21 cellular contexts compared by ENCODE assay signal in genomic region chr18:75128051-75128605, GRCh38.
DNase-seq lines count a peak whose midpoint lies in the region; FAIRE-seq and TF ChIP-seq lines count a peak whose summit lies in the region.
"Had no signal": no experiment of that assay in that cellular context is flagged by ENCODE, and none has a peak within 500 bp of the region (broad histone marks: within the 10 kb centered on the region; RNA-seq: fewer than 3 reads in every experiment).

No MANE protein-coding gene starts in this region.

- H3K79me2 ChIP-seq in astrocyte (ENCODE audit: insufficient read depth, low read length): no peaks in the 10 kb centered on the region
- H3K79me2 ChIP-seq in hepatocyte: no peaks in the 10 kb centered on the region

- no peaks in the 10 kb centered on the region for H3K36me3 ChIP-seq in H7 (replicated peaks; ENCODE audit: control insufficient read depth, insufficient read depth, low read length)
- H3K36me3 ChIP-seq in astrocyte (ENCODE audit: insufficient read depth, low read length): no peaks in the 10 kb centered on the region
- H3K36me3 ChIP-seq in hepatocyte (replicated peaks; ENCODE audit: insufficient read depth, low read depth): no peaks in the 10 kb centered on the region
- no peaks in the 10 kb centered on the region for H3K36me3 ChIP-seq in spleen
- no peaks in the 10 kb centered on the region for H3K36me3 ChIP-seq in tibial nerve
- H3K36me3 ChIP-seq: BLaER1 treated with 17β-estradiol and CSF1 and Interleukin-3, amounts not matched to agents 10 nM and 100 nM had no signal

- TF ChIP-seq POLR2A in spleen (IDR thresholded peaks at IDR 0.05) (no peak), tibial nerve (IDR thresholded peaks at IDR 0.05) (no peak)

- intact Hi-C loops in spleen (cut with DNase I; ENCODE audit: low total_unique reads): no loop called here

- no peak for TF ChIP-seq CTCF in astrocyte (IDR thresholded peaks at IDR 0.05; ENCODE audit: insufficient read depth, low read depth, low read length)
- TF ChIP-seq CTCF in hepatocyte (IDR thresholded peaks at IDR 0.05; ENCODE audit: poor library complexity): no peak
- TF ChIP-seq CTCF in spleen (IDR thresholded peaks at IDR 0.05 in 8 of 11, conservative IDR thresholded peaks at IDR 0.05 in 3 of 11): no peak
- TF ChIP-seq CTCF in HFFc6 (IDR thresholded peaks at IDR 0.05): no peak
- TF ChIP-seq CTCF in tibial nerve (IDR thresholded peaks at IDR 0.05): no peak

- no peak overlapping the region for H2AFZ ChIP-seq in astrocyte (ENCODE audit: low read depth, low read length)
- no peak overlapping the region for H2AFZ ChIP-seq in hepatocyte

- H3K9me2 ChIP-seq in hepatocyte (replicated peaks; ENCODE audit: insufficient read depth): no peaks in the 10 kb centered on the region

- no peaks in the 10 kb centered on the region for H3K27me3 ChIP-seq in H7 (ENCODE audit: control insufficient read depth, insufficient read depth, low read length)
- H3K27me3 ChIP-seq in astrocyte (ENCODE audit: insufficient read depth, low read length): no peaks in the 10 kb centered on the region
- H3K27me3 ChIP-seq in hepatocyte: no peaks in the 10 kb centered on the region
- H3K27me3 ChIP-seq in spleen (replicated peaks in 1 of 7): peaks cover 0 to 4% (median 0%) of the 10 kb centered on the region in 7 donors
- H3K27me3 ChIP-seq in tibial nerve: no peaks in the 10 kb centered on the region
- H3K27me3 ChIP-seq: BLaER1 treated with 17β-estradiol and CSF1 and Interleukin-3, amounts not matched to agents 10 nM and 100 nM had no signal

- FAIRE-seq in astrocyte (lab: Jason Lieb, UNC): no peak
- FAIRE-seq: GM12892, GM18507, H1 had no signal

- CTCF ChIA-PET in activated CD4-positive, alpha-beta T cell treated with anti-CD3 and anti-CD28 coated beads, Interleukin-2, amount 10 ng/mL, durations not matched to agents 7 days and 5 days (lab: Charles Lee): no interaction called here

- peaks cover 2% of the 10 kb centered on the region for H3K9me3 Mint-ChIP-seq in astrocyte (ENCODE audit: unreplicated experiment)
- no peaks in the 10 kb centered on the region for H3K9me3 Mint-ChIP-seq in activated CD4-positive, alpha-beta T cell treated with anti-CD3 and anti-CD28 coated beads, Interleukin-2, amount 10 ng/mL, durations not matched to agents 7 days and 5 days
- H3K9me3 Mint-ChIP-seq in HFFc6: no peaks in the 10 kb centered on the region
- H3K9me3 Mint-ChIP-seq: CD8-positive, alpha-beta T cell had no signal

- TF ChIP-seq EP300 in tibial nerve (IDR thresholded peaks at IDR 0.05): no peak

- H3K4me3 Mint-ChIP-seq in astrocyte (ENCODE audit: unreplicated experiment) (no peak overlapping the region), HFFc6 (no peak overlapping the region)
- H3K4me3 Mint-ChIP-seq in activated CD4-positive, alpha-beta T cell treated with anti-CD3 and anti-CD28 coated beads, Interleukin-2, amount 10 ng/mL, durations not matched to agents 7 days and 5 days: no peak overlapping the region
- H3K4me3 Mint-ChIP-seq: CD8-positive, alpha-beta T cell had no signal

- H3K4me2 ChIP-seq in astrocyte (ENCODE audit: low read length) (no peak overlapping the region), hepatocyte (no peak overlapping the region)
- H3K4me2 ChIP-seq: BLaER1 treated with 17β-estradiol and CSF1 and Interleukin-3, amounts not matched to agents 10 nM and 100 nM; KMS-11 had no signal

- H3K4me1 Mint-ChIP-seq in astrocyte (ENCODE audit: low read depth, unreplicated experiment) (peaks cover 6% of the 10 kb centered on the region), HFFc6 (ENCODE audit: low read depth) (peaks cover 21% of the 10 kb centered on the region)
- peaks cover 7% of the 10 kb centered on the region for H3K4me1 Mint-ChIP-seq in activated CD4-positive, alpha-beta T cell treated with anti-CD3 and anti-CD28 coated beads, Interleukin-2, amount 10 ng/mL, durations not matched to agents 7 days and 5 days

- no peaks in the 10 kb centered on the region for H3K4me1 ChIP-seq in astrocyte (ENCODE audit: insufficient read depth, low read length)
- peaks cover 10% of the 10 kb centered on the region for H3K4me1 ChIP-seq in hepatocyte (ENCODE audit: insufficient read depth)
- H3K4me1 ChIP-seq in spleen: no peaks in the 10 kb centered on the region
- peaks cover 0 to 6% (median 0%) of the 10 kb centered on the region in 4 donors for H3K4me1 ChIP-seq in tibial nerve
- H3K4me1 ChIP-seq: BLaER1 treated with 17β-estradiol and CSF1 and Interleukin-3, amounts not matched to agents 10 nM and 100 nM had no signal

- H4K20me1 ChIP-seq in astrocyte (ENCODE audit: insufficient read depth, low read length) (no peaks in the 10 kb centered on the region), hepatocyte (ENCODE audit: insufficient read depth, poor library complexity, severe bottlenecking) (no peaks in the 10 kb centered on the region)
- H4K20me1 ChIP-seq: BLaER1 treated with 17β-estradiol and CSF1 and Interleukin-3, amounts not matched to agents 10 nM and 100 nM had no signal

- DNase-seq in H7: peak; percentile 12
- DNase-seq in astrocyte (ENCODE audit: low read depth): no peak
- DNase-seq in hepatocyte (ENCODE audit: low spot score): no peak
- DNase-seq in spleen: peak; percentile 51
- no peak for DNase-seq in activated CD4-positive, alpha-beta T cell treated with anti-CD3 and anti-CD28 coated beads, Interleukin-2, amount 10 ng/mL, durations not matched to agents 7 days and 5 days
- DNase-seq in HFFc6: no peak
- no peak for DNase-seq in iPS-NIHi11 (ENCODE audit: low spot score)
- no peak for DNase-seq in tibial nerve (ENCODE audit: low spot score in 2 of 2)
- DNase-seq: DMS79, MV-4-11, NCI-H187, NCI-H2107, NCI-H510A, NCI-H748 treated with DMSO at 0.1 percent for 48 hours, Right ventricle myocardium superior had no signal

- H3K4me3 ChIP-seq in H7 (ENCODE audit: insufficient read depth, low read depth, low read length) (no peak overlapping the region), astrocyte (ENCODE audit: insufficient read depth, low read depth, low read length) (no peak overlapping the region), hepatocyte (no peak overlapping the region), spleen (no peak overlapping the region), tibial nerve (no peak overlapping the region)
- H3K4me3 ChIP-seq: BLaER1 treated with 17β-estradiol and CSF1 and Interleukin-3, amounts not matched to agents 10 nM and 100 nM had no signal

- WGBS in hepatocyte (ENCODE audit: low lambda C conversion rate, missing lambda C conversion rate): 96% methylated on average over 7 of the region's 7 CpGs
- 86 to 94% (median 89%) methylated on average over 5 to 7 of the region's 7 CpGs for WGBS in spleen, 5 donors
- 92 to 93% methylated on average over 6 of the region's 7 CpGs for WGBS in tibial nerve, 2 donors

- H3K9me3 ChIP-seq in astrocyte (ENCODE audit: insufficient read depth, low read depth, low read length): no peaks in the 10 kb centered on the region
- no peaks in the 10 kb centered on the region for H3K9me3 ChIP-seq in hepatocyte (ENCODE audit: low read depth)
- no peaks in the 10 kb centered on the region for H3K9me3 ChIP-seq in spleen
- H3K9me3 ChIP-seq in tibial nerve: no peaks in the 10 kb centered on the region
- H3K9me3 ChIP-seq: BLaER1 treated with 17β-estradiol and CSF1 and Interleukin-3, amounts not matched to agents 10 nM and 100 nM had no signal

- no peak overlapping the region for H3K9ac ChIP-seq in astrocyte (ENCODE audit: low read length)
- H3K9ac ChIP-seq: BLaER1 treated with 17β-estradiol and CSF1 and Interleukin-3, amounts not matched to agents 10 nM and 100 nM; KMS-11 had no signal

- peaks cover 2% of the 10 kb centered on the region for H3K36me3 Mint-ChIP-seq in astrocyte (ENCODE audit: low read depth, unreplicated experiment)
- H3K36me3 Mint-ChIP-seq in activated CD4-positive, alpha-beta T cell treated with anti-CD3 and anti-CD28 coated beads, Interleukin-2, amount 10 ng/mL, durations not matched to agents 7 days and 5 days (ENCODE audit: low read depth): no peaks in the 10 kb centered on the region
- no peaks in the 10 kb centered on the region for H3K36me3 Mint-ChIP-seq in HFFc6 (ENCODE audit: low read depth)
- H3K36me3 Mint-ChIP-seq: CD8-positive, alpha-beta T cell had no signal

- POLR2A ChIA-PET in activated CD4-positive, alpha-beta T cell treated with anti-CD3 and anti-CD28 coated beads, Interleukin-2, amount 10 ng/mL, durations not matched to agents 7 days and 5 days (lab: Charles Lee): no interaction called here

- H3K27ac Mint-ChIP-seq in astrocyte (ENCODE audit: unreplicated experiment): peak overlapping the region; percentile 34
- H3K27ac Mint-ChIP-seq in activated CD4-positive, alpha-beta T cell treated with anti-CD3 and anti-CD28 coated beads, Interleukin-2, amount 10 ng/mL, durations not matched to agents 7 days and 5 days: no peak overlapping the region
- H3K27ac Mint-ChIP-seq in HFFc6: no peak overlapping the region
- H3K27ac Mint-ChIP-seq: CD8-positive, alpha-beta T cell had no signal

- no peak overlapping the region for H3K27ac ChIP-seq in astrocyte (ENCODE audit: low read depth, low read length)
- H3K27ac ChIP-seq in hepatocyte: peak overlapping the region; percentile 99
- H3K27ac ChIP-seq in spleen: no peak overlapping the region
- H3K27ac ChIP-seq in tibial nerve: no peak overlapping the region
- H3K27ac ChIP-seq: BLaER1 treated with 17β-estradiol and CSF1 and Interleukin-3, amounts not matched to agents 10 nM and 100 nM; KMS-11 had no signal

- H3K27me3 Mint-ChIP-seq in astrocyte (ENCODE audit: low read depth, unreplicated experiment) (peaks cover 20% of the 10 kb centered on the region), HFFc6 (ENCODE audit: insufficient read depth) (peaks cover 17% of the 10 kb centered on the region)
- H3K27me3 Mint-ChIP-seq in activated CD4-positive, alpha-beta T cell treated with anti-CD3 and anti-CD28 coated beads, Interleukin-2, amount 10 ng/mL, durations not matched to agents 7 days and 5 days: peaks cover 2% of the 10 kb centered on the region

Comparison
In these comparisons a context has a peak if more than half of its experiments do, and no peak if none do; other contexts are left out.
1. DNase-seq: peak in H7 (single experiment) and spleen (single experiment); none in astrocyte (single experiment), hepatocyte (single experiment), activated CD4-positive, alpha-beta T cell treated with anti-CD3 and anti-CD28 coated beads, Interleukin-2, amount 10 ng/mL, durations not matched to agents 7 days and 5 days (single experiment), HFFc6 (single experiment), iPS-NIHi11 (single experiment) and tibial nerve (0 of 2).